ENCODE assay signal across 20 cellular contexts in the genomic region with DNA sequence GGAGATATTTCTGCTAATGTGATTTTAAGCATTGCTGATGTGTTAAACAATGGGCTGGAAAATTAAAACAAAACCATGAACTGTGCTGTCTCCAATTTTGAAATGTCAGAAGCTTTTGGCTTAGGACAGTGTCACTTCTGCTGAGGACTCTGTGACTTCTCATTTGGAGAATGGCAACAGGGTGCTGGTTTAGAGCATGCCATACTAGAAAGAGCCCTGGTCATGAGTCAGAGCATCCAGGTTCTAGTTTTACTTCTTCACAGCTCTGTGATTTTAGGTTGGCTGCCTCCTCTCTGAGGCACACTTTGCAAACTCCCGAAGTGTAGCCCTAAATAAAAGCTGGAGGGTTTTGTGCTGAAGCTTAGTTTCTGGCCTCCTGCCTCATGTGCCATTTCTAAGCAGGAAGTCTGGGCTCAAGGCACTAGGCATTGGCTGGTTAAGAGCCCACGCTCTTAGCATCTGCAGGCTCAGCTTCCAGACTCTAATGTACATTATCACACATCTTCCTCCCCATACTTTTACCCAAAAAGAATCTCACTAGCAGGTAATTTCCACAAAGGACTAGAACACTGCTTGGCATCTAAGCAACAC.
A peak's percentile ranks its signal among the peaks of the same experiment; 100 is the strongest.
DNase-seq lines count a peak whose midpoint lies in the region; ATAC-seq and TF ChIP-seq lines count a peak whose summit lies in the region.
"Had no signal": no experiment of that assay in that cellular context is flagged by ENCODE, and none has a peak within 500 bp of the region (broad histone marks: within the 10 kb centered on the region; RNA-seq: fewer than 3 reads in every experiment).

No MANE protein-coding gene starts in this region.

- no peak for ATAC-seq in CD8-positive, alpha-beta T cell
- ATAC-seq: GM12878, HCT116 had no signal

- TF ChIP-seq CTCF in HFFc6 (IDR thresholded peaks at IDR 0.05) (no peak), MCF 10A (IDR thresholded peaks at IDR 0.05; ENCODE audit: unreplicated experiment) (no peak)
- TF ChIP-seq CTCF in CD8-positive, alpha-beta T cell (IDR thresholded peaks at IDR 0.05), result no peak

- DNase-seq in GM03348 (ENCODE audit: low spot score), result peak; percentile 22
- DNase-seq in HFFc6, result no peak
- peak; percentile 20 for DNase-seq in inferior parietal cortex (ENCODE audit: extremely low spot score)
- DNase-seq in superior temporal gyrus (ENCODE audit: extremely low spot score), result peak; percentile 44
- no peak for DNase-seq in MCF 10A (ENCODE audit: unreplicated experiment)
- DNase-seq in CD8-positive, alpha-beta T cell, result no peak
- DNase-seq in GF-D8 (lab: John Stamatoyannopoulos, UW), result no peak
- DNase-seq: BE2C; C1 segment of cervical spinal cord; CD4-positive, CD25-positive, alpha-beta regulatory T cell; DMS153; DMS79; GDM1; GOT3; H7; Karpas-422; KBM-7 had no signal

- no TSS peak for BruUV-seq in MCF 10A (replicated peaks; lab: Mats Ljungman, UMichigan)

- H3K9me3 ChIP-seq in CD8-positive, alpha-beta T cell (ENCODE audit: low read length), result no peaks in the 10 kb centered on the region
- H3K9me3 ChIP-seq: BE2C had no signal

- H3K27me3 ChIP-seq in CD8-positive, alpha-beta T cell (ENCODE audit: insufficient read depth, low read length), result no peaks in the 10 kb centered on the region
- H3K27me3 ChIP-seq: BE2C had no signal

- peak overlapping the region; percentile 21; the same call in 1 of the 2 replicates for H3K4me3 Mint-ChIP-seq in HFFc6
- no peak overlapping the region for H3K4me3 Mint-ChIP-seq in MCF 10A (ENCODE audit: unreplicated experiment)
- no peak overlapping the region for H3K4me3 Mint-ChIP-seq in CD8-positive, alpha-beta T cell
- H3K4me3 Mint-ChIP-seq: CD4-positive, CD25-positive, alpha-beta regulatory T cell; IgD-negative memory B cell had no signal

- H3K9me3 Mint-ChIP-seq in HFFc6 (no peaks in the 10 kb centered on the region), MCF 10A (ENCODE audit: unreplicated experiment) (peaks cover 6% of the 10 kb centered on the region)
- peaks cover 10% of the 10 kb centered on the region for H3K9me3 Mint-ChIP-seq in CD8-positive, alpha-beta T cell

- H3K27ac ChIP-seq in CD8-positive, alpha-beta T cell (ENCODE audit: low read depth, low read length), result no peak overlapping the region

- H3K4me3 ChIP-seq in CD8-positive, alpha-beta T cell (ENCODE audit: low read depth, low read length), result no peak overlapping the region
- H3K4me3 ChIP-seq: GM12878 had no signal

- H3K27ac Mint-ChIP-seq in HFFc6 (peak overlapping the region; percentile 46; the same call in 1 of the 2 replicates), MCF 10A (ENCODE audit: low read depth, unreplicated experiment) (no peak overlapping the region)
- no peak overlapping the region for H3K27ac Mint-ChIP-seq in CD8-positive, alpha-beta T cell
- H3K27ac Mint-ChIP-seq: CD4-positive, CD25-positive, alpha-beta regulatory T cell; IgD-negative memory B cell had no signal

- no peaks in the 10 kb centered on the region; the same call in 1 of the 2 replicates for H3K27me3 Mint-ChIP-seq in HFFc6 (ENCODE audit: insufficient read depth)
- no peaks in the 10 kb centered on the region for H3K27me3 Mint-ChIP-seq in MCF 10A (ENCODE audit: insufficient read depth, unreplicated experiment)
- H3K27me3 Mint-ChIP-seq in CD8-positive, alpha-beta T cell (ENCODE audit: low read depth), result no peaks in the 10 kb centered on the region
- H3K27me3 Mint-ChIP-seq: CD4-positive, CD25-positive, alpha-beta regulatory T cell; IgD-negative memory B cell had no signal

- peaks cover 41% of the 10 kb centered on the region for H3K4me1 Mint-ChIP-seq in HFFc6 (ENCODE audit: low read depth)
- H3K4me1 Mint-ChIP-seq in MCF 10A (ENCODE audit: insufficient read depth, unreplicated experiment), result no peaks in the 10 kb centered on the region
- H3K4me1 Mint-ChIP-seq in CD8-positive, alpha-beta T cell (ENCODE audit: low read depth), result no peaks in the 10 kb centered on the region
- H3K4me1 Mint-ChIP-seq: CD4-positive, CD25-positive, alpha-beta regulatory T cell; IgD-negative memory B cell had no signal

- CTCF ChIA-PET in MCF 10A (lab: Yijun Ruan, JAX), result no interaction called here
- CTCF ChIA-PET in CD8-positive, alpha-beta T cell (lab: Charles Lee), result no interaction called here

- H3K4me1 ChIP-seq in CD8-positive, alpha-beta T cell (ENCODE audit: insufficient read depth, low read length), result no peaks in the 10 kb centered on the region
- H3K4me1 ChIP-seq: BE2C had no signal

- intact Hi-C loops in MCF 10A (cut with micrococcal nuclease), result no loop called here
- intact Hi-C loops in CD8-positive, alpha-beta T cell (cut with DNase I, micrococcal nuclease), result no loop called here

- H3K36me3 Mint-ChIP-seq in HFFc6 (ENCODE audit: low read depth) (peaks cover 21% of the 10 kb centered on the region), MCF 10A (ENCODE audit: insufficient read depth, unreplicated experiment) (no peaks in the 10 kb centered on the region)
- H3K36me3 Mint-ChIP-seq in CD8-positive, alpha-beta T cell, result no peaks in the 10 kb centered on the region
- H3K36me3 Mint-ChIP-seq: CD4-positive, CD25-positive, alpha-beta regulatory T cell; IgD-negative memory B cell had no signal

- POLR2A ChIA-PET in MCF 10A (lab: Yijun Ruan, JAX), result no interaction called here
- POLR2A ChIA-PET in CD8-positive, alpha-beta T cell (lab: Charles Lee), result no interaction called here

- no peaks in the 10 kb centered on the region for H3K36me3 ChIP-seq in CD8-positive, alpha-beta T cell (ENCODE audit: insufficient read depth, low read length)
- H3K36me3 ChIP-seq: BE2C had no signal

Comparison
In these comparisons a context has a peak if more than half of its experiments do, and no peak if none do; other contexts are left out.
1. DNase-seq: peak in GM03348 (single experiment), inferior parietal cortex (single experiment) and superior temporal gyrus (single experiment); none in HFFc6 (single experiment), MCF 10A (single experiment), CD8-positive, alpha-beta T cell (0 of 7) and GF-D8 (single experiment).